1 cellular context compared by ENCODE assay signal in genomic region chr4:123546661-123547060, GRCh38.
TF ChIP-seq lines count a peak whose summit lies in the region.

No MANE protein-coding gene starts in this region.

TF ChIP-seq in H1, 55 proteins besides CTCF, POLR2A, EP300 and RAD21 (continued from another document):
- TF ChIP-seq CHD7 (IDR thresholded peaks at IDR 0.05; ENCODE audit: insufficient replicate concordance, low read length), result no peak
- TF ChIP-seq SP1 (IDR thresholded peaks at IDR 0.05; ENCODE audit: low read depth, low read length), result no peak
